2 cellular contexts compared by ENCODE assay signal in genomic region chr9:98222885-98223640, GRCh38.
TF ChIP-seq lines count a peak whose summit lies in the region.

No MANE protein-coding gene starts in this region.

TF ChIP-seq in HepG2, 621 proteins besides CTCF, POLR2A, EP300 and RAD21 (continues in another document):
- no peak for TF ChIP-seq GPN1 (CRISPR knock-in tag; IDR thresholded peaks at IDR 0.05; ENCODE audit: borderline replicate concordance)
- TF ChIP-seq SIN3A (IDR thresholded peaks at IDR 0.05; ENCODE audit: borderline replicate concordance, low read depth, low read length): no peak
- peak; percentile 42; the same call in 1 of the 2 replicates for TF ChIP-seq NCOA2 (CRISPR knock-in tag; IDR thresholded peaks at IDR 0.05)
- 0 out of 2 replicates have a peak, but pooled peaks have one; percentile 18 for TF ChIP-seq GATAD2A (CRISPR knock-in tag; IDR thresholded peaks at IDR 0.05)
- TF ChIP-seq EHMT2 (IDR thresholded peaks at IDR 0.05; ENCODE audit: borderline replicate concordance, low read depth, low read length): no peak
- TF ChIP-seq SMYD3 (CRISPR knock-in tag; IDR thresholded peaks at IDR 0.05): no peak
- TF ChIP-seq MTA1 (CRISPR knock-in tag; IDR thresholded peaks at IDR 0.05; ENCODE audit: borderline replicate concordance): no peak
- TF ChIP-seq ZNF740 (CRISPR knock-in tag; IDR thresholded peaks at IDR 0.05): no peak
- TF ChIP-seq HMG20A (CRISPR knock-in tag; IDR thresholded peaks at IDR 0.05; ENCODE audit: borderline replicate concordance): 0 out of 2 replicates have a peak, but pooled peaks have one; percentile 27
- TF ChIP-seq RBFOX2 (IDR thresholded peaks at IDR 0.05; ENCODE audit: low read depth, low read length): no peak
- TF ChIP-seq FOSL2 (CRISPR knock-in tag; IDR thresholded peaks at IDR 0.05): peak; percentile 48
- peak; percentile 70; the same call in 1 of the 2 replicates for TF ChIP-seq HMG20B (CRISPR knock-in tag; conservative IDR thresholded peaks at IDR 0.05)
- no peak for TF ChIP-seq MLLT10 (CRISPR knock-in tag; IDR thresholded peaks at IDR 0.05)
- TF ChIP-seq ARID5B (CRISPR knock-in tag; IDR thresholded peaks at IDR 0.05): peak; percentile 54; the same call in 1 of the 2 replicates
- no peak for TF ChIP-seq MYPOP (CRISPR knock-in tag; IDR thresholded peaks at IDR 0.05)
- TF ChIP-seq TEAD3 (CRISPR knock-in tag; optimal IDR thresholded peaks at IDR 0.05; ENCODE audit: borderline replicate concordance): peak; percentile 93
- no peak for TF ChIP-seq ZNF138 (CRISPR knock-in tag; IDR thresholded peaks at IDR 0.05; ENCODE audit: low read depth)
- peak; percentile 28; the same call in 1 of the 2 replicates for TF ChIP-seq ELF3 (CRISPR knock-in tag; IDR thresholded peaks at IDR 0.05)
- TF ChIP-seq ETV5 (CRISPR knock-in tag; IDR thresholded peaks at IDR 0.05; ENCODE audit: borderline replicate concordance): peak; percentile 16; the same call in 1 of the 2 replicates
- peak; percentile 53; the same call in 1 of the 2 replicates for TF ChIP-seq PHF21A (CRISPR knock-in tag; IDR thresholded peaks at IDR 0.05)
- no peak for TF ChIP-seq SIN3B (IDR thresholded peaks at IDR 0.05; ENCODE audit: low read length)
- peak; percentile 44; the same call in 1 of the 2 replicates for TF ChIP-seq TFAP4 (IDR thresholded peaks at IDR 0.05; ENCODE audit: borderline replicate concordance, low read depth)
- no peak for TF ChIP-seq SOX13 (IDR thresholded peaks at IDR 0.05)
- TF ChIP-seq SOX13 (CRISPR knock-in tag; conservative IDR thresholded peaks at IDR 0.05 in 1 of 2, IDR thresholded peaks at IDR 0.05 in 1 of 2): peak in 1 of 2 experiments; percentile 31; a peak in 1 of 4 replicates
- 0 out of 2 replicates have a peak, but pooled peaks have one; percentile 10 for TF ChIP-seq RXRB (CRISPR knock-in tag; IDR thresholded peaks at IDR 0.05; ENCODE audit: borderline replicate concordance)
- peak; percentile 95 for TF ChIP-seq GFI1 (CRISPR knock-in tag; IDR thresholded peaks at IDR 0.05; ENCODE audit: borderline replicate concordance)
- TF ChIP-seq CBFB (CRISPR knock-in tag; IDR thresholded peaks at IDR 0.05): peak; percentile 83
- no peak for TF ChIP-seq HDAC1 (CRISPR knock-in tag; IDR thresholded peaks at IDR 0.05)

TF ChIP-seq in GM12891, 5 proteins besides CTCF, POLR2A, EP300 and RAD21 (continued from another document):
- TF ChIP-seq PAX5 (IDR thresholded peaks at IDR 0.05; ENCODE audit: insufficient read depth, low read length, severe bottlenecking) (no peak), POU2F2 (IDR thresholded peaks at IDR 0.05; ENCODE audit: low read depth, low read length) (no peak)
